Comparison of ENCODE assay signal across 8 cellular contexts in the genomic region with DNA sequence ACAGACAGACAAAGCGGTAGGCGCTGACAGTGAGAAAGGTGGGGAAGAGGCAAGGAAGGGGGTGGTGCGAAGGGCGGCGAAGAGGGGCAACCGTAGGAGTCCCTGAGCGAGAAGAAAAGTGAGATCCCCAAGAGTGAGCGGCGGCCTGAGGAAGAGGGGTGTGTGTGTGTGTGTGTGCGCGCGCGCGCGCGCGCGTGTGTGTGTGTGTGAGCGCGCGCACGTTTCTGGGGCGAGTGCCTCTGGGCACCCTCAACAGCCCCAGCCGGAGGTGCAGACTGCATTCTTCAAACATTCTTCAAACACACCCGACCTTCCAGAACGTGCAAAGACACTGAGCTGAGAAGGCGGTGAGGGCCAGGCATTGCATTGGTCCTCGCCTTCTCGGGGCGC.
DNase-seq lines count a peak whose midpoint lies in the region; FAIRE-seq and TF ChIP-seq lines count a peak whose summit lies in the region.

No MANE protein-coding gene starts in this region.

- H3K4me2 ChIP-seq in astrocyte (ENCODE audit: low read length) = peak overlapping the region; percentile 85

- peak overlapping the region; percentile 54 for H3K9ac ChIP-seq in astrocyte (ENCODE audit: low read length)

- H3K79me2 ChIP-seq in astrocyte (ENCODE audit: insufficient read depth, low read length) = no peaks in the 10 kb centered on the region

- H3K27me3 Mint-ChIP-seq in astrocyte (ENCODE audit: low read depth, unreplicated experiment) = peaks cover 39% of the 10 kb centered on the region

- H3K4me1 ChIP-seq in astrocyte (ENCODE audit: insufficient read depth, low read length) (peaks cover 18% of the 10 kb centered on the region), suprapubic skin (peaks cover 15% of the 10 kb centered on the region)

- H4K20me1 ChIP-seq in astrocyte (ENCODE audit: insufficient read depth, low read length) = no peaks in the 10 kb centered on the region

- H3K4me3 ChIP-seq in astrocyte (ENCODE audit: insufficient read depth, low read depth, low read length) (peak overlapping the region; percentile 33), suprapubic skin (peak overlapping the region; percentile 37)

- peak overlapping the region; percentile 42 for H3K4me3 Mint-ChIP-seq in astrocyte (ENCODE audit: unreplicated experiment)

- H3K27me3 ChIP-seq in astrocyte (ENCODE audit: insufficient read depth, low read length) (peaks cover 2% of the 10 kb centered on the region), suprapubic skin (peaks cover 41% of the 10 kb centered on the region)

- TF ChIP-seq CTCF in astrocyte (IDR thresholded peaks at IDR 0.05; ENCODE audit: insufficient read depth, low read depth, low read length) (no peak), suprapubic skin (IDR thresholded peaks at IDR 0.05) (no peak)

- no peak overlapping the region for H3K27ac ChIP-seq in astrocyte (ENCODE audit: low read depth, low read length)
- H3K27ac ChIP-seq in suprapubic skin = no peak overlapping the region

- FAIRE-seq in astrocyte (lab: Jason Lieb, UNC) = no peak
- FAIRE-seq in frontal cortex (lab: Jason Lieb, UNC) = no peak

- peak overlapping the region; percentile 90 for H3K27ac Mint-ChIP-seq in astrocyte (ENCODE audit: unreplicated experiment)

- H3K9me3 ChIP-seq in astrocyte (ENCODE audit: insufficient read depth, low read depth, low read length) (no peaks in the 10 kb centered on the region), suprapubic skin (no peaks in the 10 kb centered on the region)

- H3K9me3 Mint-ChIP-seq in astrocyte (ENCODE audit: unreplicated experiment) = no peaks in the 10 kb centered on the region

- no peak for TF ChIP-seq POLR2A in suprapubic skin (IDR thresholded peaks at IDR 0.05)

- peak overlapping the region; percentile 66 for H2AFZ ChIP-seq in astrocyte (ENCODE audit: low read depth, low read length)

- DNase-seq in activated CD8-positive, alpha-beta memory T cell treated with anti-CD3 and anti-CD28 coated beads, Interleukin-2, amount 50 U/mL, for 48 hours = peak; percentile 56
- DNase-seq in activated CD8-positive, alpha-beta memory T cell treated with anti-CD3 and anti-CD28 coated beads, Interleukin-2, amount 50 U/mL, for 4 hours = no peak
- DNase-seq in astrocyte (ENCODE audit: low read depth) (peak; percentile 25), left kidney (ENCODE audit: low read depth, low spot score) (peak; percentile 75), suprapubic skin (ENCODE audit: low spot score in 2 of 2) (no peak), frontal cortex (ENCODE audit: low spot score in 2 of 2) (no peak), DMS79 treated with DMSO at 0.1 percent for 48 hours (lab: John Stamatoyannopoulos, UW) (no peak), glomerular visceral epithelial cell (ENCODE audit: extremely low spot score) (no peak)

- peaks cover 6% of the 10 kb centered on the region for H3K36me3 Mint-ChIP-seq in astrocyte (ENCODE audit: low read depth, unreplicated experiment)

- WGBS in suprapubic skin = 23% methylated on average over 25 of the region's 30 CpGs

- peaks cover 26% of the 10 kb centered on the region for H3K4me1 Mint-ChIP-seq in astrocyte (ENCODE audit: low read depth, unreplicated experiment)

- no peak for TF ChIP-seq EP300 in suprapubic skin (IDR thresholded peaks at IDR 0.05)

- H3K36me3 ChIP-seq in astrocyte (ENCODE audit: insufficient read depth, low read length) (no peaks in the 10 kb centered on the region), suprapubic skin (no peaks in the 10 kb centered on the region)

Comparison
In these comparisons a context has a peak if more than half of its experiments do, and no peak if none do; other contexts are left out.
1. DNase-seq: peak in activated CD8-positive, alpha-beta memory T cell treated with anti-CD3 and anti-CD28 coated beads, Interleukin-2, amount 50 U/mL, for 48 hours (single experiment), astrocyte (single experiment) and left kidney (single experiment); none in activated CD8-positive, alpha-beta memory T cell treated with anti-CD3 and anti-CD28 coated beads, Interleukin-2, amount 50 U/mL, for 4 hours (single experiment), suprapubic skin (0 of 2), frontal cortex (0 of 2), DMS79 treated with DMSO at 0.1 percent for 48 hours (single experiment) and glomerular visceral epithelial cell (single experiment).